2 cellular contexts compared by ENCODE assay signal in genomic region chr6:72206606-72207005, GRCh38.
TF ChIP-seq lines count a peak whose summit lies in the region.

No MANE protein-coding gene starts in this region.

TF ChIP-seq in GM23338, 12 proteins besides CTCF, POLR2A, EP300 and RAD21:
- TF ChIP-seq ZNF462 (CRISPR knock-in tag; IDR thresholded peaks at IDR 0.05) (no peak), ZNF331 (CRISPR knock-in tag; IDR thresholded peaks at IDR 0.05; ENCODE audit: low read depth) (no peak), CREB1 (CRISPR knock-in tag; IDR thresholded peaks at IDR 0.05; ENCODE audit: low read depth) (no peak), JUNB (IDR thresholded peaks at IDR 0.05; ENCODE audit: unreplicated experiment) (no peak), EZH2phosphoT487 (IDR thresholded peaks at IDR 0.05; ENCODE audit: unreplicated experiment) (no peak), ETS1 (IDR thresholded peaks at IDR 0.05) (no peak), ZNF114 (CRISPR knock-in tag; IDR thresholded peaks at IDR 0.05) (no peak), POLR2AphosphoS5 (IDR thresholded peaks at IDR 0.05; ENCODE audit: low read depth) (no peak), EZH2 (IDR thresholded peaks at IDR 0.05; ENCODE audit: low read depth, unreplicated experiment) (no peak), REST (IDR thresholded peaks at IDR 0.05; ENCODE audit: unreplicated experiment) (no peak), STAT1 (IDR thresholded peaks at IDR 0.05; ENCODE audit: unreplicated experiment) (no peak), NANOG (IDR thresholded peaks at IDR 0.05; ENCODE audit: borderline replicate concordance) (no peak)

TF ChIP-seq in IMR-90, 13 proteins besides CTCF, POLR2A, EP300 and RAD21 (continued from another document):
- TF ChIP-seq CEBPB (IDR thresholded peaks at IDR 0.05; ENCODE audit: low read depth, low read length): no peak
- TF ChIP-seq BHLHE40 (IDR thresholded peaks at IDR 0.05; ENCODE audit: low read depth, low read length): no peak
TF ChIP-seq in IMR-90: peak in this region for 0.
